8 cellular contexts compared by ENCODE assay signal in the genomic region with DNA sequence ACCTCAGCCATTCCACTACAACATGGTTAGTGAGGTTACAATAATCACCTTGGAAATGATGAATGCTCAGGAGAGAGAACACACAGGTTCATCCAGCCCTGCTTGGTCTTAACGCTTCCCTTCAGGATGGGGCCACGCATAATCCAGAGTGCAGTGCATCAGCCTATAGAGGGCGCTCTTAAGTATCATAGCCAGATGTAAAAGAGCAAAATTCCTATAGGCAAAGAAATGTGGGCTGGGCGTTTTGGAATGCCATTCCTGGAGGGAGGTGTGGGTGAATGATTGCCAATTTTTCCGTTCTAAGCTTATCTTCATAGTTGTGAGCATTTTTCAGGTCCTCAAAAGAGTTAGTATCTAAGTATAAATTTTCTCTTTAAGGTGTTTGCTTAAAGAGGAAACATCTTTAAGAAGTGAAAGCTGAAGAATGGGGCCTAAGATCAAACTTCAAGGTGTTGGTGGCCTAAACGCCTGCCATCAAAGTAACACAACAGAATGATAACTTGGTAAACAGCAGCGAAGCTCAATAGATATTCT. TPM values are rescaled to one million over a fixed set of nuclear protein-coding genes. Genes with fewer than 3 reads are reported as not detected.
DNase-seq lines count a peak whose midpoint lies in the region; ATAC-seq, FAIRE-seq and TF ChIP-seq lines count a peak whose summit lies in the region.

No MANE protein-coding gene starts in this region.

- intact Hi-C loops in K562 (cut with micrococcal nuclease) (no loop called here), esophagus muscularis mucosa (cut with DNase I) (no loop called here)

- no peaks in the 10 kb centered on the region for H3K36me3 ChIP-seq in K562 (ENCODE audit: control insufficient read depth, insufficient read depth, low read length)
- no peaks in the 10 kb centered on the region for H3K36me3 ChIP-seq in esophagus muscularis mucosa

- peak; percentile 88 for FAIRE-seq in K562 (lab: Jason Lieb, UNC)

- no peaks in the 10 kb centered on the region for H3K79me2 ChIP-seq in K562 (ENCODE audit: control insufficient read depth, insufficient read depth, low read length)

- POLR2A ChIA-PET in K562 (lab: Yijun Ruan, JAX), result no interaction called here

- H3K9me3 ChIP-seq in K562 (replicated peaks; ENCODE audit: control insufficient read depth, insufficient read depth, low read depth, low read length) (no peaks in the 10 kb centered on the region), esophagus muscularis mucosa (no peaks in the 10 kb centered on the region)

- ATAC-seq in K562 (peak; percentile 90), HG02763 (IDR thresholded peaks at IDR 0.05; ENCODE audit: unreplicated experiment) (no peak), GM21367 (IDR thresholded peaks at IDR 0.05; ENCODE audit: unreplicated experiment) (no peak)
- no peak for ATAC-seq in natural killer cell treated with Interleukin-12 subunit alpha and Interleukin-12 subunit beta and Interleukin-15 and Interleukin-18, amount 100 ng/mL, for 72 hours

- peaks cover 75 to 91% of the 10 kb centered on the region in 2 donors for H3K4me1 Mint-ChIP-seq in natural killer cell treated with Interleukin-12 subunit alpha and Interleukin-12 subunit beta and Interleukin-15 and Interleukin-18, amount 100 ng/mL, for 72 hours (ENCODE audit: low read depth in 2 of 2)

- H3K4me2 ChIP-seq in K562 (ENCODE audit: insufficient read depth, low read length), result no peak overlapping the region

- BruUV-seq in K562 (replicated peaks; lab: Mats Ljungman, UMichigan), result no TSS peak

- TF ChIP-seq POLR2A in K562 (conservative IDR thresholded peaks at IDR 0.05) (no peak), esophagus muscularis mucosa (IDR thresholded peaks at IDR 0.05; ENCODE audit: low read depth) (no peak)

- CTCF ChIA-PET in K562 (lab: Yijun Ruan, JAX; ENCODE audit: low intra/inter-chr PET ratio), result no interaction called here

- TF ChIP-seq EP300 in K562 (IDR thresholded peaks at IDR 0.05; ENCODE audit: low read length), result no peak
- TF ChIP-seq EP300 in esophagus muscularis mucosa (IDR thresholded peaks at IDR 0.05), result no peak

- no peak overlapping the region for H3K9ac ChIP-seq in K562 (ENCODE audit: insufficient read depth in 1 of 2, low read depth in 2 of 2, low read length in 2 of 2)

- H3K27me3 ChIP-seq in K562 (ENCODE audit: control insufficient read depth in 2 of 2, insufficient read depth in 2 of 2, low read length in 2 of 2), result peaks cover 2 to 7% of the 10 kb centered on the region in 2 experiments; a peak in 2 of 5 replicates
- peaks cover 0 to 4% (median 0%) of the 10 kb centered on the region in 4 donors for H3K27me3 ChIP-seq in esophagus muscularis mucosa

- DNase-seq in activated T-cell treated with anti-CD3 and anti-CD28 coated beads, Interleukin-2, amount 50 U/mL, for 1 hour, result peak; percentile 60
- DNase-seq in activated T-cell treated with anti-CD3 and anti-CD28 coated beads for 4 hours (no peak), NCI-H226 (peak; percentile 14), K562 (ENCODE audit: extremely low read depth in 1 of 4, low spot score in 3 of 4) (peak; percentile 42 to 58 (median 54)), esophagus muscularis mucosa (ENCODE audit: extremely low spot score) (no peak)
- no peak for DNase-seq in natural killer cell treated with Interleukin-12 subunit alpha and Interleukin-12 subunit beta and Interleukin-15 and Interleukin-18, amount 100 ng/mL, for 72 hours (ENCODE audit: low spot score)

- peak in 1 of 2 experiments; percentile 48; a peak in 2 of 4 replicates for TF ChIP-seq RAD21 in K562 (CRISPR knock-in tag; conservative IDR thresholded peaks at IDR 0.05 in 1 of 2, IDR thresholded peaks at IDR 0.05 in 1 of 2)

- H2AFZ ChIP-seq in K562 (ENCODE audit: low read depth, low read length), result no peak overlapping the region

- H3K27ac ChIP-seq in K562 (ENCODE audit: extremely low read depth, low read depth, low read length) (no peak overlapping the region), esophagus muscularis mucosa (replicated peaks in 1 of 4) (no peak overlapping the region)

- no peaks in the 10 kb centered on the region for H3K9me1 ChIP-seq in K562 (ENCODE audit: control insufficient read depth, insufficient read depth, low read length)

- peak overlapping the region; percentile 84 to 89 for H3K27ac Mint-ChIP-seq in natural killer cell treated with Interleukin-12 subunit alpha and Interleukin-12 subunit beta and Interleukin-15 and Interleukin-18, amount 100 ng/mL, for 72 hours

- no peaks in the 10 kb centered on the region for H3K27me3 Mint-ChIP-seq in natural killer cell treated with Interleukin-12 subunit alpha and Interleukin-12 subunit beta and Interleukin-15 and Interleukin-18, amount 100 ng/mL, for 72 hours

- H3K4me3 ChIP-seq in K562, result no peak overlapping the region
- H3K4me3 ChIP-seq in esophagus muscularis mucosa, result peak overlapping the region in 1 of 4 donors; percentile 13

- WGBS in K562 (ENCODE audit: insufficient coverage, low coverage, missing lambda C conversion rate), result 2% methylated on average over 7 of the region's 7 CpGs
- WGBS in esophagus muscularis mucosa, result 77% methylated on average over 7 of the region's 7 CpGs

- no peaks in the 10 kb centered on the region for H3K4me1 ChIP-seq in K562 (replicated peaks in 1 of 2; ENCODE audit: control insufficient read depth in 2 of 2, insufficient read depth in 2 of 2, low read length in 2 of 2)
- H3K4me1 ChIP-seq in esophagus muscularis mucosa, result peaks cover 19 to 27% (median 23%) of the 10 kb centered on the region in 4 donors

- H3K36me3 Mint-ChIP-seq in natural killer cell treated with Interleukin-12 subunit alpha and Interleukin-12 subunit beta and Interleukin-15 and Interleukin-18, amount 100 ng/mL, for 72 hours, result no peaks in the 10 kb centered on the region

- peak; percentile 66 to 87 (median 72) for TF ChIP-seq CTCF in K562 (IDR thresholded peaks at IDR 0.05 in 2 of 3, conservative IDR thresholded peaks at IDR 0.05 in 1 of 3; ENCODE audit: insufficient read depth in 2 of 3, low read depth in 1 of 3, low read length in 3 of 3)
- peak in 1 of 3 experiments; percentile 22 for TF ChIP-seq CTCF in esophagus muscularis mucosa (IDR thresholded peaks at IDR 0.05)

- no peaks in the 10 kb centered on the region for H4K20me1 ChIP-seq in K562 (replicated peaks; ENCODE audit: control insufficient read depth, insufficient read depth, low read length)

- peak overlapping the region; percentile 83 for H3K4me3 Mint-ChIP-seq in natural killer cell treated with Interleukin-12 subunit alpha and Interleukin-12 subunit beta and Interleukin-15 and Interleukin-18, amount 100 ng/mL, for 72 hours

- in situ Hi-C loops in K562 (cut with MboI), result no loop called here

- no peaks in the 10 kb centered on the region for H3K9me3 Mint-ChIP-seq in natural killer cell treated with Interleukin-12 subunit alpha and Interleukin-12 subunit beta and Interleukin-15 and Interleukin-18, amount 100 ng/mL, for 72 hours

TF ChIP-seq in K562, 482 proteins besides CTCF, POLR2A, EP300 and RAD21:
- peak; percentile 59 for TF ChIP-seq CTCFL (IDR thresholded peaks at IDR 0.05; ENCODE audit: borderline replicate concordance, insufficient read depth, low read depth, low read length, poor library complexity, severe bottlenecking)
- TF ChIP-seq FOSL1 (tag; conservative IDR thresholded peaks at IDR 0.05), result no peak

RNA-seq across cellular contexts. Expression of gene RIPOR2, which starts 1.8 kb away (rescaled TPM):
- total RNA-seq in K562 (2011; cell fraction: chromatin; rRNA removed; ENCODE audit: low replicate concordance), result not detected in 2 replicates
- total RNA-seq in K562 (2011; cell fraction: nucleolus; rRNA removed), result not detected in 2 replicates
- not detected in 2 replicates for total RNA-seq in K562 (2011; cell fraction: nucleoplasm; rRNA removed)
- total RNA-seq in K562 (2014; rRNA removed), result 0.33 TPM in 1 of 2 replicates, not detected in the other
- 0.29 and 0.32 TPM in 2 replicates for total RNA-seq in K562 (2014; rRNA removed; fragmentation: Illumina TruSeq; extraction: Trizol)
- not detected in 2 replicates for total RNA-seq in K562 (2015; rRNA removed; fragmentation: Illumina TruSeq; extraction: Trizol)
- 0.47 and 1.1 TPM in 2 replicates for total RNA-seq in K562 (2021)
- 0.81 TPM in 1 of 2 replicates, not detected in the other for polyA plus RNA-seq in K562 (2011; rRNA removed)
- polyA plus RNA-seq in K562 (2011; cell fraction: cytosol; rRNA removed), result 0.06 and 0.27 TPM in 2 replicates
- polyA plus RNA-seq in K562 (2011; cell fraction: nucleus; rRNA removed), result 0.17 TPM in 1 of 2 replicates, not detected in the other
- 0.35 and 0.71 TPM in 2 replicates for polyA plus RNA-seq in K562 (2012)
- polyA plus RNA-seq in K562 (2014; fragmentation: Illumina TruSeq; extraction: Trizol), result 0.28 TPM in 2 replicates
- 1 to 10 TPM in 1 of 2 experiments, under 1 TPM in 1; 0.53 to 1.0 TPM for polyA plus RNA-seq in K562 (2014; fragmentation: Nextera tagmentation; extraction: Ambion mirVana)
- 0.04 and 0.16 TPM in 2 replicates for polyA plus RNA-seq in K562 (2014; rRNA removed)
- not detected in 2 replicates for polyA minus RNA-seq in K562 (2011; rRNA and poly(A)+ RNA removed)
- polyA minus RNA-seq in K562 (2011; cell fraction: cytosol; rRNA and poly(A)+ RNA removed), result not detected in 2 replicates
- not detected in 2 replicates for polyA minus RNA-seq in K562 (2011; cell fraction: nucleus; rRNA and poly(A)+ RNA removed)
- total RNA-seq in natural killer cell treated with Interleukin-12 subunit alpha and Interleukin-12 subunit beta and Interleukin-15 and Interleukin-18, amount 100 ng/mL, for 72 hours, result 10 to 100 TPM; 58.7 to 88.4 TPM
- 10 to 100 TPM in 1 of 4 donors, 1 to 10 TPM in 3; 2.6 to 14.4 (median 5.1) TPM for total RNA-seq in esophagus muscularis mucosa

Comparison
In these comparisons a context has a peak if more than half of its experiments do, and no peak if none do; other contexts are left out.
1. DNase-seq: peak in activated T-cell treated with anti-CD3 and anti-CD28 coated beads, Interleukin-2, amount 50 U/mL, for 1 hour (single experiment), NCI-H226 (single experiment) and K562 (4 of 4); none in activated T-cell treated with anti-CD3 and anti-CD28 coated beads for 4 hours (single experiment), natural killer cell treated with Interleukin-12 subunit alpha and Interleukin-12 subunit beta and Interleukin-15 and Interleukin-18, amount 100 ng/mL, for 72 hours (single experiment) and esophagus muscularis mucosa (single experiment).